Comparison of ENCODE assay signal across 18 cellular contexts in the genomic region with DNA sequence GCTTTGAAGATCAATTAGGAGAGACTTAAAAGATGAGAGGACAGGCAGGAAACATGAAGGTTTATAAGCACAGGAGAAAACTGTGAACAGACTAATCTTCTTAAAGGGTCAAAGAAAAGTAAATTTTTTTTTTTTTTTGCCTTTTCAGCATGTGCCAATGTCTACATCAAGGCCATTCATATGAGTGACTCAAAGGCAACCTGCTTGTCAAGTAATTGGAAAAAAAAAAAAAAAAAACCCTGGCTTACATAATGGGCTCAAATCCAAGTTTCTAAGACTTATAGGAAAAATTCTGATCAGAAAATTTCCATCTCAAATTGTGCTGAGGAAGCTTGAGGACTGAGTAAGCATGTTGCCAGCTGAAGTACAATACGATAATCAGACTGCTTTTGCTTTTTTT. TPM values are rescaled to one million over a fixed set of nuclear protein-coding genes. Genes with fewer than 3 reads are reported as not detected.
DNase-seq lines count a peak whose midpoint lies in the region; FAIRE-seq and TF ChIP-seq lines count a peak whose summit lies in the region.
"Had no signal": no experiment of that assay in that cellular context is flagged by ENCODE, and none has a peak within 500 bp of the region (broad histone marks: within the 10 kb centered on the region; RNA-seq: fewer than 3 reads in every experiment).

No MANE protein-coding gene starts in this region.

- no peaks in the 10 kb centered on the region for H3K27me3 ChIP-seq in H1 (replicated peaks in 1 of 4; ENCODE audit: control insufficient read depth in 3 of 4, extremely low read depth in 1 of 4, insufficient read depth in 3 of 4, low read length in 3 of 4)

- H2BK20ac ChIP-seq in H1 (ENCODE audit: low read length): no peak overlapping the region

- TF ChIP-seq RAD21 in H1 (IDR thresholded peaks at IDR 0.05 in 1 of 2, conservative IDR thresholded peaks at IDR 0.05 in 1 of 2; ENCODE audit: low read depth in 2 of 2, low read length in 2 of 2): no peak

- no peak overlapping the region for H2AK5ac ChIP-seq in H1 (ENCODE audit: low read depth, low read length)

- TF ChIP-seq POLR2A in H1 (IDR thresholded peaks at IDR 0.05; ENCODE audit: control extremely low read depth in 1 of 2, low read depth in 2 of 2, low read length in 2 of 2): no peak

- no peak overlapping the region for H3K14ac ChIP-seq in H1 (ENCODE audit: insufficient read length)

- TF ChIP-seq CTCF in H1 (IDR thresholded peaks at IDR 0.05; ENCODE audit: control extremely low read depth in 1 of 3, insufficient read depth in 1 of 3, low read depth in 1 of 3, low read length in 3 of 3) (no peak), retinal pigment epithelial cell (conservative IDR thresholded peaks at IDR 0.05; ENCODE audit: low read depth, low read length) (no peak)

- H2AFZ ChIP-seq in H1 (ENCODE audit: low read length): no peak overlapping the region

- no peak overlapping the region for H3K23ac ChIP-seq in H1 (ENCODE audit: insufficient read length)

- no peak overlapping the region for H2BK120ac ChIP-seq in H1 (replicated peaks; ENCODE audit: low read depth, low read length)

- peaks cover 0 to 3% of the 10 kb centered on the region in 2 experiments; a peak in 1 of 4 replicates for H3K79me2 ChIP-seq in H1 (ENCODE audit: control insufficient read depth in 1 of 2, insufficient read depth in 2 of 2, low read length in 2 of 2)

- no peak overlapping the region for H4K5ac ChIP-seq in H1 (ENCODE audit: insufficient read length, low read depth, low read length)

- POLR2A ChIA-PET in H1 (lab: Charles Lee; ENCODE audit: partially characterized antibody): no interaction called here

- H3K9me3 ChIP-seq in H1 (ENCODE audit: insufficient read depth in 2 of 2, low read depth in 1 of 2, low read length in 1 of 2): no peaks in the 10 kb centered on the region
- H3K9me3 ChIP-seq: A549, Caco-2 had no signal

- H3K27ac ChIP-seq in H1 (ENCODE audit: low read depth, low read length): no peak overlapping the region
- H3K27ac ChIP-seq: 22Rv1, A549, C4-2B had no signal

- no peak overlapping the region for H2BK15ac ChIP-seq in H1 (ENCODE audit: low read length)

- H3K23me2 ChIP-seq in H1 (ENCODE audit: low read depth, low read length): no peaks in the 10 kb centered on the region; the same call in 1 of the 2 replicates

- H3K4me1 ChIP-seq in H1 (replicated peaks in 1 of 4; ENCODE audit: control insufficient read depth in 3 of 4, insufficient read depth in 4 of 4, low read length in 3 of 4): no peaks in the 10 kb centered on the region
- H3K4me1 ChIP-seq: A549 had no signal

- no peak overlapping the region for H3K4ac ChIP-seq in H1 (replicated peaks; ENCODE audit: insufficient read length, low read depth, low read length)

- H3K4me2 ChIP-seq in H1 (ENCODE audit: insufficient read depth in 1 of 2, low read depth in 2 of 2, low read length in 2 of 2): no peak overlapping the region
- H3K4me2 ChIP-seq: A549 had no signal

- H3K56ac ChIP-seq in H1 (replicated peaks; ENCODE audit: insufficient read length, low read depth, low read length): no peak overlapping the region

- 0 out of 2 replicates have a peak overlapping the region, but pooled peaks have one; percentile 2 for H2BK12ac ChIP-seq in H1 (ENCODE audit: low read depth, low read length)

- H3K79me1 ChIP-seq in H1 (ENCODE audit: low read depth, low read length): no peaks in the 10 kb centered on the region

- TF ChIP-seq EP300 in H1 (IDR thresholded peaks at IDR 0.05; ENCODE audit: borderline replicate concordance in 1 of 2, low read depth in 2 of 2, low read length in 2 of 2): no peak

- no peaks in the 10 kb centered on the region; a peak in 1 of 8 replicates for H3K36me3 ChIP-seq in H1 (ENCODE audit: control insufficient read depth in 2 of 4, insufficient read depth in 4 of 4, low read length in 3 of 4)

- no peak overlapping the region for H3K18ac ChIP-seq in H1 (ENCODE audit: extremely low read depth, low read length)

- WGBS in H1 (ENCODE audit: extremely low coverage in 1 of 2, insufficient coverage in 1 of 2, insufficient read length in 1 of 2, insufficient replicate concordance in 2 of 2, low coverage in 1 of 2, low lambda C conversion rate in 2 of 2, missing lambda C conversion rate in 1 of 2), 2 experiments: 83% methylated on average over 1 of the region's 1 CpG; no CpG with 5 or more reads in 1 of the 2 experiments

- H3K9ac ChIP-seq in H1 (replicated peaks in 1 of 4; ENCODE audit: extremely low read depth in 1 of 4, low read depth in 3 of 4, low read length in 3 of 4): no peak overlapping the region

- CTCF ChIA-PET in H1 (lab: Charles Lee; ENCODE audit: partially characterized antibody): interaction anchor here (0.7 to 1.0 kb wide), 3 partner anchors 44 to 122 kb away, joined by 3 to 4 read pairs (median 4); no protein-coding TSS in a partner anchor

- H2BK5ac ChIP-seq in H1 (ENCODE audit: low read depth, low read length): no peak overlapping the region

- H3K4me3 ChIP-seq in H1 (ENCODE audit: extremely low read depth in 1 of 4, insufficient read depth in 2 of 4, low read depth in 3 of 4, low read length in 4 of 4): no peak overlapping the region
- H3K4me3 ChIP-seq in retinal pigment epithelial cell (ENCODE audit: low read length): no peak overlapping the region
- H3K4me3 ChIP-seq: A549 had no signal

- H4K8ac ChIP-seq in H1 (ENCODE audit: extremely low read depth, insufficient read depth, low read length): no peak overlapping the region

- H4K91ac ChIP-seq in H1 (replicated peaks; ENCODE audit: insufficient read length, low read length): no peak overlapping the region

- DNase-seq in DMS53 (lab: John Stamatoyannopoulos, UW) (peak; percentile 19), DMS53 treated with DMSO at 0.1 percent for 48 hours (lab: John Stamatoyannopoulos, UW; ENCODE audit: unreplicated experiment) (no peak), H1 (ENCODE audit: low read depth in 1 of 2, low spot score in 2 of 2) (no peak), retinal pigment epithelial cell (ENCODE audit: low read depth) (peak; percentile 93), GM03348 (ENCODE audit: low spot score) (no peak), NCI-H748 (lab: John Stamatoyannopoulos, UW; ENCODE audit: unreplicated experiment) (no peak), EL (no peak)
- DNase-seq: AML-193; Caco-2; CD4-positive, alpha-beta T cell; DMS79 treated with DMSO at 0.1 percent for 48 hours; HCEC 1CT had no signal

- H4K20me1 ChIP-seq in H1 (replicated peaks in 1 of 2; ENCODE audit: control insufficient read depth in 1 of 2, insufficient read depth in 2 of 2, low read length in 2 of 2): no peaks in the 10 kb centered on the region

- no peak for FAIRE-seq in H1 (lab: Jason Lieb, UNC)
- FAIRE-seq: A549, GM12891, GM19239 had no signal

TF ChIP-seq in H1, 55 proteins besides CTCF, POLR2A, EP300 and RAD21:
- no peak for TF ChIP-seq RNF2 (IDR thresholded peaks at IDR 0.05; ENCODE audit: borderline replicate concordance, low read depth, low read length, missing control alignments, poor library complexity, severe bottlenecking)

RNA-seq across cellular contexts. Expression of gene PPP2R2B, which starts 15.9 kb away (rescaled TPM):
- 36.6 and 37.1 TPM in 2 replicates for total RNA-seq in H1 (2021; fragmentation: NEBNext Ultra II Directional; extraction: Animal tissue kit (Norgen Biotek cat#: 25700))
- polyA plus RNA-seq in H1 (2011; rRNA removed): 20.0 and 21.1 TPM in 2 replicates
- polyA plus RNA-seq in H1 (2011; cell fraction: cytosol; rRNA removed): 25.3 TPM
- polyA plus RNA-seq in H1 (2011; cell fraction: nucleus; rRNA removed): 18.5 TPM
- 24.5 to 31.1 TPM (median 26.8 TPM) in 4 replicates for polyA plus RNA-seq in H1 (2012, experiment 1 of 2)
- polyA plus RNA-seq in H1 (2012, experiment 2 of 2): 7.5 TPM
- polyA plus RNA-seq in H1 (2013, experiment 1 of 2): 18.0 TPM
- 18.5 TPM for polyA plus RNA-seq in H1 (2013, experiment 2 of 2)
- polyA minus RNA-seq in H1 (2011; rRNA and poly(A)+ RNA removed): 18.9 and 22.2 TPM in 2 replicates
- polyA minus RNA-seq in H1 (2011; cell fraction: cytosol; rRNA and poly(A)+ RNA removed): 23.0 TPM
- polyA minus RNA-seq in H1 (2011; cell fraction: nucleus; rRNA and poly(A)+ RNA removed): 66.9 TPM
- total RNA-seq: G401 had no signal
- polyA plus RNA-seq: A549 had no signal

Comparison
In these comparisons a context has a peak if more than half of its experiments do, and no peak if none do; other contexts are left out.
1. DNase-seq: peak in DMS53 (single experiment) and retinal pigment epithelial cell (single experiment); none in DMS53 treated with DMSO at 0.1 percent for 48 hours (single experiment), H1 (0 of 2), GM03348 (single experiment), NCI-H748 (single experiment) and EL (single experiment).